11 cellular contexts compared by ENCODE assay signal in the genomic region with DNA sequence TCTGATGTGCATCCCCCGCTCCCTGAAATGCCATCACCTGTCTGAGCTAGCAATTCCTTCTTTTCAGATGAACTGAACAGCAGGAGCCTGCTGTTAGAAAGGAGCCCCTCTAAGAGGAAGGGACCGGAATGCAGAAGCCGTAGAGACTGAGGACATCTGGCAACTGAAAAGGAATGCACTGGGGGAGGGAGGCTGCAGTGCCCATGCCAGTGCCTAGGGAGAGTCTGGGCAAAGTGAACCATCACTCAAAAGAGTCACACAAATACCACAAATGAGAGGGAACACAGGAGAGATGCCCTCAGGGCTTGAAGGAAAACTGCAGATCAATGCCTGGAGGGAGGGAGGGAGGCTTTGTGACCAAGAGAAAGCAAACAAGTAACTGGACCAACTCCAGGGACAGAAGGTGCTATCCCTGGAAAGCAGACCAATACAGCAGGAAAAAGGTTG.
A peak's percentile ranks its signal among the peaks of the same experiment; 100 is the strongest.
DNase-seq lines count a peak whose midpoint lies in the region; ATAC-seq and TF ChIP-seq lines count a peak whose summit lies in the region.
"Had no signal": no experiment of that assay in that cellular context is flagged by ENCODE, and none has a peak within 500 bp of the region (broad histone marks: within the 10 kb centered on the region; RNA-seq: fewer than 3 reads in every experiment).

No MANE protein-coding gene starts in this region.

- intact Hi-C loops in prostate gland (cut with DNase I) = no loop called here

- no peaks in the 10 kb centered on the region for H3K27me3 ChIP-seq in endodermal cell (ENCODE audit: control insufficient read depth, insufficient read depth, low read length, poor library complexity, severe bottlenecking)
- no peaks in the 10 kb centered on the region for H3K27me3 ChIP-seq in prostate gland (replicated peaks; ENCODE audit: insufficient read depth)
- no peaks in the 10 kb centered on the region for H3K27me3 ChIP-seq in tibial nerve

- no peak for TF ChIP-seq POLR2A in prostate gland (IDR thresholded peaks at IDR 0.05)
- TF ChIP-seq POLR2A in tibial nerve (IDR thresholded peaks at IDR 0.05) = no peak

- H3K4me3 ChIP-seq in endodermal cell (ENCODE audit: low read length) (no peak overlapping the region), prostate gland (no peak overlapping the region), tibial nerve (no peak overlapping the region)
- H3K4me3 ChIP-seq: cardiac muscle cell had no signal

- no peaks in the 10 kb centered on the region for H3K27me3 Mint-ChIP-seq in HFFc6 (ENCODE audit: insufficient read depth)
- H3K27me3 Mint-ChIP-seq in endodermal cell (ENCODE audit: insufficient read depth) = no peaks in the 10 kb centered on the region
- H3K27me3 Mint-ChIP-seq: naive B cell had no signal

- H3K9me3 ChIP-seq in endodermal cell (ENCODE audit: control insufficient read depth, low read length) = no peaks in the 10 kb centered on the region
- no peaks in the 10 kb centered on the region for H3K9me3 ChIP-seq in prostate gland
- no peaks in the 10 kb centered on the region for H3K9me3 ChIP-seq in tibial nerve

- TF ChIP-seq EP300 in tibial nerve (IDR thresholded peaks at IDR 0.05) = no peak

- peak; percentile 19 for DNase-seq in HFFc6
- DNase-seq in NCI-H524 (lab: John Stamatoyannopoulos, UW) = peak; percentile 49 to 60
- DNase-seq in endodermal cell = peak; percentile 64
- peak; percentile 64 for DNase-seq in prostate gland (ENCODE audit: low spot score)
- DNase-seq in tibial nerve (ENCODE audit: low spot score in 2 of 2) = no peak
- DNase-seq in germinal center (ENCODE audit: low spot score) = no peak
- DNase-seq: naive B cell, NCI-H1930, T-helper 2 cell had no signal

- 71 to 75% methylated on average over 1 to 3 of the region's 3 CpGs for WGBS in endodermal cell (ENCODE audit: insufficient coverage in 1 of 2, insufficient read length in 1 of 2), 2 experiments
- WGBS in prostate gland = 30% methylated on average over 3 of the region's 3 CpGs
- WGBS in tibial nerve, 2 donors = 63 to 65% methylated on average over 3 of the region's 3 CpGs

- H3K36me3 Mint-ChIP-seq in HFFc6 (ENCODE audit: low read depth) (peaks cover 44% of the 10 kb centered on the region), endodermal cell (ENCODE audit: low read depth) (peaks cover 33% of the 10 kb centered on the region)
- H3K36me3 Mint-ChIP-seq: naive B cell had no signal

- H3K9me3 Mint-ChIP-seq in HFFc6 = no peaks in the 10 kb centered on the region
- H3K9me3 Mint-ChIP-seq in endodermal cell = no peaks in the 10 kb centered on the region
- H3K9me3 Mint-ChIP-seq: naive B cell had no signal

- no peak for TF ChIP-seq CTCF in HFFc6 (IDR thresholded peaks at IDR 0.05)
- TF ChIP-seq CTCF in endodermal cell (conservative IDR thresholded peaks at IDR 0.05) = no peak
- no peak for TF ChIP-seq CTCF in prostate gland (IDR thresholded peaks at IDR 0.05)
- no peak for TF ChIP-seq CTCF in tibial nerve (IDR thresholded peaks at IDR 0.05)

- H3K9ac ChIP-seq in endodermal cell (ENCODE audit: extremely low read depth, low read length, poor library complexity, severe bottlenecking) = no peak overlapping the region

- H3K4me1 Mint-ChIP-seq in HFFc6 (ENCODE audit: low read depth) (peaks cover 52% of the 10 kb centered on the region), endodermal cell (peaks cover 33% of the 10 kb centered on the region)

- H3K4me3 Mint-ChIP-seq in HFFc6 = no peak overlapping the region
- no peak overlapping the region for H3K4me3 Mint-ChIP-seq in endodermal cell
- H3K4me3 Mint-ChIP-seq: naive B cell had no signal

- H3K4me1 ChIP-seq in endodermal cell (ENCODE audit: control insufficient read depth, insufficient read depth, low read length) = peaks cover 17% of the 10 kb centered on the region
- peaks cover 7% of the 10 kb centered on the region for H3K4me1 ChIP-seq in prostate gland (replicated peaks)
- H3K4me1 ChIP-seq in tibial nerve = peaks cover 0 to 34% (median 3%) of the 10 kb centered on the region in 4 donors

- H3K36me3 ChIP-seq in endodermal cell (ENCODE audit: control insufficient read depth, insufficient read depth, low read length) (peaks cover 66% of the 10 kb centered on the region), prostate gland (no peaks in the 10 kb centered on the region), tibial nerve (peaks cover 0 to 40% (median 0%) of the 10 kb centered on the region in 3 donors)
- H3K36me3 ChIP-seq: cardiac muscle cell had no signal

- H3K27ac ChIP-seq in endodermal cell (ENCODE audit: low read depth, low read length) (no peak overlapping the region), prostate gland (peak overlapping the region; percentile 55 to 57), tibial nerve (no peak overlapping the region)
- H3K27ac ChIP-seq: cardiac muscle cell had no signal

- H3K27ac Mint-ChIP-seq in HFFc6 (peak overlapping the region; percentile 37; the same call in 1 of the 2 replicates), endodermal cell (peak overlapping the region; percentile 32)

- ATAC-seq in GM21367 (IDR thresholded peaks at IDR 0.05; ENCODE audit: unreplicated experiment) = no peak

Comparison
In these comparisons a context has a peak if more than half of its experiments do, and no peak if none do; other contexts are left out.
1. DNase-seq: peak in HFFc6 (single experiment), NCI-H524 (2 of 2), endodermal cell (single experiment) and prostate gland (single experiment); none in tibial nerve (0 of 2) and germinal center (single experiment).
2. H3K27ac ChIP-seq: peak in prostate gland (2 of 2); none in endodermal cell (single experiment) and tibial nerve (0 of 4).